Comparison of ENCODE assay signal across 1 cellular context in genomic region chr7:28573751-28574295, GRCh38.
TF ChIP-seq lines count a peak whose summit lies in the region.

No MANE protein-coding gene starts in this region.

TF ChIP-seq in IMR-90, 13 proteins besides CTCF, POLR2A, EP300 and RAD21 (continued from another document):
- TF ChIP-seq USF2 (IDR thresholded peaks at IDR 0.05; ENCODE audit: low read depth, low read length) (no peak), CEBPB (IDR thresholded peaks at IDR 0.05; ENCODE audit: low read depth, low read length) (no peak), FOS (IDR thresholded peaks at IDR 0.05; ENCODE audit: low read depth, low read length) (no peak), BHLHE40 (IDR thresholded peaks at IDR 0.05; ENCODE audit: low read depth, low read length) (no peak), SMC3 (IDR thresholded peaks at IDR 0.05; ENCODE audit: low read depth, low read length) (no peak), MAZ (IDR thresholded peaks at IDR 0.05; ENCODE audit: borderline replicate concordance, low read depth, low read length) (no peak), RFX5 (IDR thresholded peaks at IDR 0.05; ENCODE audit: low read depth, low read length) (no peak), ELK1 (IDR thresholded peaks at IDR 0.05; ENCODE audit: borderline replicate concordance, low read depth, low read length) (no peak), MXI1 (IDR thresholded peaks at IDR 0.05; ENCODE audit: borderline replicate concordance, low read depth, low read length) (no peak)
